In genomic region chrX:105803891-105804290, GRCh38 we compare ENCODE assay signal across 4 cellular contexts. TPM values are rescaled to one million over a fixed set of nuclear protein-coding genes. Genes with fewer than 3 reads are reported as not detected.
"Had no signal": no experiment of that assay in that cellular context is flagged by ENCODE, and none has a peak within 500 bp of the region (broad histone marks: within the 10 kb centered on the region; RNA-seq: fewer than 3 reads in every experiment).

No MANE protein-coding gene starts in this region.

- DNase-seq: GDM1, GF-D8 had no signal

- ATAC-seq: GM12878 had no signal

- H3K4me3 ChIP-seq: GM12878 had no signal

RNA-seq across cellular contexts. Expression of gene NRK, which starts 18.4 kb away (rescaled TPM):
- total RNA-seq: G401 had no signal
- polyA plus RNA-seq: GM12878 had no signal
